Comparison of ENCODE assay signal across 21 cellular contexts in genomic region chr14:105151838-105152793, GRCh38. TPM values are rescaled to one million over a fixed set of nuclear protein-coding genes. Genes with fewer than 3 reads are reported as not detected.
A peak's percentile ranks its signal among the peaks of the same experiment; 100 is the strongest.
DNase-seq lines count a peak whose midpoint lies in the region; ATAC-seq and TF ChIP-seq lines count a peak whose summit lies in the region.
"Had no signal": no experiment of that assay in that cellular context is flagged by ENCODE, and none has a peak within 500 bp of the region (broad histone marks: within the 10 kb centered on the region; RNA-seq: fewer than 3 reads in every experiment).

No MANE protein-coding gene starts in this region.

- H3K4me3 ChIP-seq in uterus (no peak overlapping the region), breast epithelium (no peak overlapping the region), WERI-Rb-1 (ENCODE audit: low read depth, low read length) (no peak overlapping the region)
- H3K4me3 ChIP-seq: colonic mucosa, tibial artery had no signal

- intact Hi-C loops in activated CD4-positive, alpha-beta T cell treated with anti-CD3 and anti-CD28 coated beads for 36 hours (cut with DNase I, micrococcal nuclease), result no loop called here
- intact Hi-C loops in Right ventricle myocardium superior (cut with DNase I) (no loop called here), uterus (cut with DNase I; ENCODE audit: low total_unique reads) (no loop called here), breast epithelium (cut with DNase I; ENCODE audit: low total_unique reads) (no loop called here)

- TF ChIP-seq POLR2A in uterus (IDR thresholded peaks at IDR 0.05) (no peak), breast epithelium (IDR thresholded peaks at IDR 0.05) (no peak)

- CTCF ChIA-PET in activated CD4-positive, alpha-beta T cell treated with anti-CD3 and anti-CD28 coated beads for 36 hours (lab: Charles Lee), result no interaction called here

- no peak overlapping the region for H3K27ac Mint-ChIP-seq in activated CD4-positive, alpha-beta T cell treated with anti-CD3 and anti-CD28 coated beads for 36 hours
- H3K27ac Mint-ChIP-seq in nephron progenitor cell, result no peak overlapping the region
- H3K27ac Mint-ChIP-seq: activated CD4-positive, alpha-beta memory T cell treated with anti-CD3 and anti-CD28 coated beads, Interleukin-2, amount 10 ng/mL, durations not matched to agents 7 days and 5 days; activated naive CD4-positive, alpha-beta T cell treated with anti-CD3 and anti-CD28 coated beads for 36 hours had no signal

- no peaks in the 10 kb centered on the region for H3K4me1 Mint-ChIP-seq in activated CD4-positive, alpha-beta T cell treated with anti-CD3 and anti-CD28 coated beads for 36 hours
- H3K4me1 Mint-ChIP-seq in nephron progenitor cell, result peaks cover 13% of the 10 kb centered on the region
- H3K4me1 Mint-ChIP-seq: activated CD4-positive, alpha-beta memory T cell treated with anti-CD3 and anti-CD28 coated beads, Interleukin-2, amount 10 ng/mL, durations not matched to agents 7 days and 5 days had no signal

- no peak for ATAC-seq in activated CD4-positive, alpha-beta T cell treated with anti-CD3 and anti-CD28 coated beads for 36 hours
- peak; percentile 61 for ATAC-seq in Right ventricle myocardium superior (ENCODE audit: poor library complexity)

- H3K27me3 Mint-ChIP-seq in activated CD4-positive, alpha-beta T cell treated with anti-CD3 and anti-CD28 coated beads for 36 hours, result no peaks in the 10 kb centered on the region
- H3K27me3 Mint-ChIP-seq in nephron progenitor cell (ENCODE audit: low read depth, poor library complexity), result no peaks in the 10 kb centered on the region
- H3K27me3 Mint-ChIP-seq: activated CD4-positive, alpha-beta memory T cell treated with anti-CD3 and anti-CD28 coated beads, Interleukin-2, amount 10 ng/mL, durations not matched to agents 7 days and 5 days had no signal

- H3K36me3 ChIP-seq in uterus, result no peaks in the 10 kb centered on the region
- H3K36me3 ChIP-seq in breast epithelium, result no peaks in the 10 kb centered on the region
- peaks cover 52% of the 10 kb centered on the region for H3K36me3 ChIP-seq in WERI-Rb-1
- H3K36me3 ChIP-seq: colonic mucosa had no signal

- DNase-seq in activated CD4-positive, alpha-beta T cell treated with anti-CD3 and anti-CD28 coated beads for 36 hours, result peak; percentile 8
- DNase-seq in activated CD4-positive, alpha-beta T cell treated with anti-CD3 and anti-CD28 coated beads for 48 hours, result no peak
- DNase-seq in Right ventricle myocardium superior (peak; percentile 46), nephron progenitor cell (peak; percentile 1), uterus (no peak), cortex of kidney (lab: John Stamatoyannopoulos, UW) (no peak), breast epithelium (ENCODE audit: low spot score in 2 of 2) (no peak), WERI-Rb-1 (no peak)
- DNase-seq: activated CD4-positive, alpha-beta memory T cell treated with anti-CD3 and anti-CD28 coated beads, Interleukin-2, amount 10 ng/mL, durations not matched to agents 7 days and 5 days; activated naive CD4-positive, alpha-beta T cell treated with anti-CD3 and anti-CD28 coated beads for 36 hours; activated T-cell treated with anti-CD3 and anti-CD28 coated beads, Interleukin-2, amount 50 U/mL, for 1 hour; colonic mucosa; NCI-H1048; NCI-H2081; NCI-H510A; retina; stimulated activated naive CD4-positive, alpha-beta T cell; tibial artery had no signal

- no peaks in the 10 kb centered on the region for H3K36me3 Mint-ChIP-seq in activated CD4-positive, alpha-beta T cell treated with anti-CD3 and anti-CD28 coated beads for 36 hours (ENCODE audit: low read depth)
- H3K36me3 Mint-ChIP-seq in nephron progenitor cell (ENCODE audit: low read depth), result no peaks in the 10 kb centered on the region

- H3K27me3 ChIP-seq in uterus, result no peaks in the 10 kb centered on the region
- no peaks in the 10 kb centered on the region for H3K27me3 ChIP-seq in breast epithelium
- no peaks in the 10 kb centered on the region for H3K27me3 ChIP-seq in WERI-Rb-1 (ENCODE audit: insufficient read depth, low read depth, severe bottlenecking)
- H3K27me3 ChIP-seq: colonic mucosa had no signal

- H3K27ac ChIP-seq in uterus (peak overlapping the region; percentile 33 to 41), breast epithelium (peak overlapping the region in 1 of 2 donors; percentile 63), WERI-Rb-1 (no peak overlapping the region)
- H3K27ac ChIP-seq: 22Rv1, colonic mucosa, KMS-11, tibial artery, VCaP had no signal

- POLR2A ChIA-PET in activated CD4-positive, alpha-beta T cell treated with anti-CD3 and anti-CD28 coated beads for 36 hours (lab: Charles Lee), result no interaction called here

- H3K9me3 ChIP-seq in uterus (no peaks in the 10 kb centered on the region), breast epithelium (no peaks in the 10 kb centered on the region), WERI-Rb-1 (ENCODE audit: severe bottlenecking) (no peaks in the 10 kb centered on the region)
- H3K9me3 ChIP-seq: colonic mucosa, tibial artery had no signal

- TF ChIP-seq CTCF in nephron progenitor cell (IDR thresholded peaks at IDR 0.05), result no peak
- no peak for TF ChIP-seq CTCF in uterus (IDR thresholded peaks at IDR 0.05)
- TF ChIP-seq CTCF in breast epithelium (IDR thresholded peaks at IDR 0.05), result no peak
- no peak for TF ChIP-seq CTCF in WERI-Rb-1 (IDR thresholded peaks at IDR 0.05; ENCODE audit: low read depth, low read length)

- H3K4me3 Mint-ChIP-seq in activated CD4-positive, alpha-beta T cell treated with anti-CD3 and anti-CD28 coated beads for 36 hours, result no peak overlapping the region
- H3K4me3 Mint-ChIP-seq in nephron progenitor cell, result no peak overlapping the region
- H3K4me3 Mint-ChIP-seq: activated CD4-positive, alpha-beta memory T cell treated with anti-CD3 and anti-CD28 coated beads, Interleukin-2, amount 10 ng/mL, durations not matched to agents 7 days and 5 days; activated naive CD4-positive, alpha-beta T cell treated with anti-CD3 and anti-CD28 coated beads for 36 hours had no signal

- no peaks in the 10 kb centered on the region for H3K9me3 Mint-ChIP-seq in activated CD4-positive, alpha-beta T cell treated with anti-CD3 and anti-CD28 coated beads for 36 hours (ENCODE audit: low read depth)
- no peaks in the 10 kb centered on the region for H3K9me3 Mint-ChIP-seq in nephron progenitor cell
- H3K9me3 Mint-ChIP-seq: activated CD4-positive, alpha-beta memory T cell treated with anti-CD3 and anti-CD28 coated beads, Interleukin-2, amount 10 ng/mL, durations not matched to agents 7 days and 5 days; activated naive CD4-positive, alpha-beta T cell treated with anti-CD3 and anti-CD28 coated beads for 36 hours had no signal

- no peaks in the 10 kb centered on the region for H3K4me1 ChIP-seq in uterus
- no peaks in the 10 kb centered on the region for H3K4me1 ChIP-seq in breast epithelium
- H3K4me1 ChIP-seq: colonic mucosa, tibial artery had no signal

RNA-seq across cellular contexts. Expression of gene JAG2, which starts 16.5 kb away (rescaled TPM):
- 1 to 10 TPM; 3.2 to 3.6 TPM for total RNA-seq in activated CD4-positive, alpha-beta T cell treated with anti-CD3 and anti-CD28 coated beads for 36 hours
- total RNA-seq in Right ventricle myocardium superior, result 28.6 TPM
- total RNA-seq in uterus, result 10 to 100 TPM in 2 of 4 donors, 1 to 10 TPM in 2; 7.6 to 27.4 (median 11.9) TPM
- total RNA-seq in breast epithelium, result 10 to 100 TPM in 2 of 3 donors, 1 to 10 TPM in 1; 4.2 to 15.4 (median 13.1) TPM

RNA-seq across cellular contexts. Expression of gene NUDT14, which starts 29.0 kb away (rescaled TPM):
- 10 to 100 TPM; 12.3 to 13.5 TPM for total RNA-seq in activated CD4-positive, alpha-beta T cell treated with anti-CD3 and anti-CD28 coated beads for 36 hours
- total RNA-seq in Right ventricle myocardium superior, result 32.2 TPM
- 10 to 100 TPM in 3 of 4 donors, not detected in 1; 11.0 to 22.3 (median 13.2) TPM for total RNA-seq in uterus
- total RNA-seq in breast epithelium, result 10 to 100 TPM; 13.6 to 14.9 (median 14.1) TPM

Comparison
In these comparisons a context has a peak if more than half of its experiments do, and no peak if none do; other contexts are left out.
1. DNase-seq: peak in activated CD4-positive, alpha-beta T cell treated with anti-CD3 and anti-CD28 coated beads for 36 hours (single experiment), Right ventricle myocardium superior (single experiment) and nephron progenitor cell (single experiment); none in activated CD4-positive, alpha-beta T cell treated with anti-CD3 and anti-CD28 coated beads for 48 hours (single experiment), uterus (0 of 2), cortex of kidney (single experiment), breast epithelium (0 of 2) and WERI-Rb-1 (single experiment).